Comparison of ENCODE assay signal across 8 cellular contexts in genomic region chr6:27502508-27503435, GRCh38. TPM values are rescaled to one million over a fixed set of nuclear protein-coding genes. Genes with fewer than 3 reads are reported as not detected.
A peak's percentile ranks its signal among the peaks of the same experiment; 100 is the strongest.
DNase-seq lines count a peak whose midpoint lies in the region; ATAC-seq and TF ChIP-seq lines count a peak whose summit lies in the region.

No MANE protein-coding gene starts in this region.

- H3K4me3 ChIP-seq in CD8-positive, alpha-beta T cell (ENCODE audit: low read depth, low read length) = peak overlapping the region; percentile 70
- H3K4me3 ChIP-seq in KMS-11 (IDR thresholded peaks at IDR 0.05; ENCODE audit: insufficient read depth, low read depth, low read length) (peak overlapping the region; percentile 55), psoas muscle (peak overlapping the region; percentile 63)

- H3K27ac ChIP-seq in CD8-positive, alpha-beta T cell (ENCODE audit: low read depth, low read length) = peak overlapping the region; percentile 34
- H3K27ac ChIP-seq in KMS-11 (peak overlapping the region; percentile 75), psoas muscle (no peak overlapping the region)

- no peak for TF ChIP-seq CTCF in CD8-positive, alpha-beta T cell (IDR thresholded peaks at IDR 0.05)
- TF ChIP-seq CTCF in KMS-11 (conservative IDR thresholded peaks at IDR 0.05; ENCODE audit: low read depth, low read length) = no peak
- no peak for TF ChIP-seq CTCF in psoas muscle (IDR thresholded peaks at IDR 0.05)

- H2AFZ ChIP-seq in KMS-11 (ENCODE audit: low read depth) = peak overlapping the region; percentile 94

- H3K4me1 ChIP-seq in CD8-positive, alpha-beta T cell (ENCODE audit: insufficient read depth, low read length) = peaks cover 11% of the 10 kb centered on the region
- H3K4me1 ChIP-seq in KMS-11 (ENCODE audit: low read depth, poor library complexity, severe bottlenecking) (peaks cover 28% of the 10 kb centered on the region), psoas muscle (peaks cover 4% of the 10 kb centered on the region)

- CTCF ChIA-PET in CD8-positive, alpha-beta T cell (lab: Charles Lee) = interaction anchor here (1.0 to 1.4 kb wide), 4 partner anchors 12 to 270 kb away, joined by 3 to 5 read pairs (median 4); no protein-coding TSS in a partner anchor

- peak overlapping the region; percentile 90 for H3K27ac Mint-ChIP-seq in CD8-positive, alpha-beta T cell

- H3K4me3 Mint-ChIP-seq in CD8-positive, alpha-beta T cell = peak overlapping the region; percentile 94

- 2 to 3% (median 3%) methylated on average over 33 of the region's 33 CpGs for WGBS in psoas muscle, 3 donors

- H3K79me2 ChIP-seq in KMS-11 (ENCODE audit: insufficient read depth, low read depth) = no peaks in the 10 kb centered on the region

- ATAC-seq in CD8-positive, alpha-beta T cell = peak; percentile 63
- ATAC-seq in GM21515 (IDR thresholded peaks at IDR 0.05; ENCODE audit: unreplicated experiment) (peak; percentile 52), Right ventricle myocardium superior (ENCODE audit: poor library complexity) (peak; percentile 88), psoas muscle (peak in 3 of 4 donors; percentile 45 to 58 (median 55)), GM19467 (IDR thresholded peaks at IDR 0.05; ENCODE audit: unreplicated experiment) (no peak)

- no peaks in the 10 kb centered on the region for H3K9me3 Mint-ChIP-seq in CD8-positive, alpha-beta T cell

- H4K20me1 ChIP-seq in KMS-11 (ENCODE audit: insufficient read depth) = peaks cover 4% of the 10 kb centered on the region; the same call in 1 of the 2 replicates

- peaks cover 7% of the 10 kb centered on the region for H3K27me3 Mint-ChIP-seq in CD8-positive, alpha-beta T cell (ENCODE audit: low read depth)

- no peaks in the 10 kb centered on the region for H3K9me3 ChIP-seq in CD8-positive, alpha-beta T cell (ENCODE audit: low read length)
- H3K9me3 ChIP-seq in psoas muscle = no peaks in the 10 kb centered on the region

- peak overlapping the region; percentile 96 for H3K4me2 ChIP-seq in KMS-11

- no peaks in the 10 kb centered on the region for H3K36me3 ChIP-seq in CD8-positive, alpha-beta T cell (ENCODE audit: insufficient read depth, low read length)
- no peaks in the 10 kb centered on the region for H3K36me3 ChIP-seq in KMS-11 (ENCODE audit: insufficient read depth)
- no peaks in the 10 kb centered on the region for H3K36me3 ChIP-seq in psoas muscle (ENCODE audit: insufficient read depth in 1 of 2, low read depth in 1 of 2)

- peak overlapping the region; percentile 31; the same call in 1 of the 2 replicates for H3K9ac ChIP-seq in KMS-11

- no peaks in the 10 kb centered on the region for H3K27me3 ChIP-seq in CD8-positive, alpha-beta T cell (ENCODE audit: insufficient read depth, low read length)
- H3K27me3 ChIP-seq in KMS-11 (ENCODE audit: insufficient read depth, low read depth) (no peaks in the 10 kb centered on the region), psoas muscle (ENCODE audit: insufficient read depth in 3 of 3, low read length in 2 of 3) (peaks cover 3 to 41% (median 12%) of the 10 kb centered on the region in 3 donors)

- POLR2A ChIA-PET in CD8-positive, alpha-beta T cell (lab: Charles Lee) = interaction anchor here (0.7 to 1.4 kb wide), 4 partner anchors 24 to 1480 kb away, joined by 3 to 13 read pairs (median 4); no protein-coding TSS in a partner anchor

- intact Hi-C loops in CD8-positive, alpha-beta T cell (cut with DNase I, micrococcal nuclease) = loop anchor here (1.0 to 10.0 kb wide), 11 partner anchors 17 to 898 kb away; no protein-coding TSS in a partner anchor
- intact Hi-C loops in Right ventricle myocardium superior (cut with DNase I) (loop anchor here (10.0 kb wide), 1 partner anchor 392 kb away; a partner anchor contains a TSS), psoas muscle (cut with DNase I) (loop anchor here in 1 of 2 donors (5.0 kb wide), 1 partner anchor 250 kb away; no protein-coding TSS in a partner anchor)

- DNase-seq in CD8-positive, alpha-beta T cell = peak; percentile 36 to 80 (median 66)
- peak; percentile 47 for DNase-seq in SK-N-DZ (ENCODE audit: low spot score)
- DNase-seq in activated naive CD4-positive, alpha-beta T cell (lab: John Stamatoyannopoulos, UW) = peak; percentile 20 to 43 (median 30)
- DNase-seq in Right ventricle myocardium superior = peak; percentile 77
- peak in 1 of 2 donors; percentile 42 for DNase-seq in psoas muscle

- H3K36me3 Mint-ChIP-seq in CD8-positive, alpha-beta T cell = peaks cover 9% of the 10 kb centered on the region

- H3K4me1 Mint-ChIP-seq in CD8-positive, alpha-beta T cell (ENCODE audit: low read depth) = peaks cover 38% of the 10 kb centered on the region

RNA-seq across cellular contexts. Expression of gene ZNF184, which starts 29.9 kb away (rescaled TPM):
- total RNA-seq in CD8-positive, alpha-beta T cell = 10 to 100 TPM; 31.8 to 32.9 TPM
- 8.6 and 11.1 TPM in 2 replicates for polyA plus RNA-seq in SK-N-DZ (2014; cell fraction: cytosol; rRNA removed)
- polyA plus RNA-seq in SK-N-DZ (2014; cell fraction: nucleus; rRNA removed) = 7.1 and 9.7 TPM in 2 replicates
- total RNA-seq in Right ventricle myocardium superior = 3.7 TPM
- total RNA-seq in psoas muscle = 1 to 10 TPM; 4.2 to 4.9 (median 4.5) TPM
- 1 to 10 TPM; 2.3 to 5.7 (median 2.9) TPM for polyA plus RNA-seq in psoas muscle
